30 cellular contexts compared by ENCODE assay signal in genomic region chr16:73204359-73205152, GRCh38.
A peak's percentile ranks its signal among the peaks of the same experiment; 100 is the strongest.
DNase-seq lines count a peak whose midpoint lies in the region; ATAC-seq and TF ChIP-seq lines count a peak whose summit lies in the region.
"Had no signal": no experiment of that assay in that cellular context is flagged by ENCODE, and none has a peak within 500 bp of the region (broad histone marks: within the 10 kb centered on the region; RNA-seq: fewer than 3 reads in every experiment).

No MANE protein-coding gene starts in this region.

- H3K27ac ChIP-seq in HEK293 (ENCODE audit: extremely low read depth, low read depth, low read length) (no peak overlapping the region), OCI-LY7 (ENCODE audit: low read depth, low read length, poor library complexity, severe bottlenecking) (no peak overlapping the region)
- H3K27ac ChIP-seq: cardiac muscle cell, coronary artery, left ventricle myocardium inferior, sigmoid colon, tibial artery had no signal

- no peaks in the 10 kb centered on the region for H3K27me3 ChIP-seq in Caco-2 (replicated peaks; ENCODE audit: control insufficient read depth, insufficient read depth, low read length)
- H3K27me3 ChIP-seq: cardiac muscle cell, sigmoid colon, tibial artery had no signal

- H3K36me3 ChIP-seq in Caco-2 (ENCODE audit: control insufficient read depth, insufficient read depth, low read length) (no peaks in the 10 kb centered on the region; the same call in 1 of the 2 replicates), HEK293 (ENCODE audit: control insufficient read depth in 2 of 2, insufficient read depth in 1 of 2, low read length in 2 of 2) (no peaks in the 10 kb centered on the region), mucosa of descending colon (ENCODE audit: low read depth) (no peaks in the 10 kb centered on the region), OCI-LY7 (ENCODE audit: insufficient read depth, low read length) (no peaks in the 10 kb centered on the region)
- H3K36me3 ChIP-seq: cardiac muscle cell, left ventricle myocardium inferior, sigmoid colon, tibial artery had no signal

- intact Hi-C loops in Caco-2 (cut with micrococcal nuclease; ENCODE audit: unreplicated experiment): loop anchor here (1.0 kb wide), 1 partner anchor 12 kb away; no protein-coding TSS in a partner anchor
- intact Hi-C loops in mucosa of descending colon (cut with DNase I, micrococcal nuclease): no loop called here
- intact Hi-C loops in OCI-LY7 (cut with micrococcal nuclease; ENCODE audit: unreplicated experiment): no loop called here

- no TSS peak for BruUV-seq in Caco-2 (replicated peaks; lab: Mats Ljungman, UMichigan)
- no TSS peak for BruUV-seq in OCI-LY7 (replicated peaks; lab: Mats Ljungman, UMichigan)

- no peaks in the 10 kb centered on the region for H3K36me3 Mint-ChIP-seq in Caco-2 (ENCODE audit: insufficient read depth, unreplicated experiment)
- H3K36me3 Mint-ChIP-seq: activated naive CD8-positive, alpha-beta T cell treated with anti-CD3 and anti-CD28 coated beads, Interleukin-2, amount 10 ng/mL, durations not matched to agents 7 days and 5 days; CD8-positive, alpha-beta T cell; IgD-negative memory B cell; naive B cell had no signal

- POLR2A ChIA-PET in Caco-2 (lab: Charles Lee) (no interaction called here), HEK293 (lab: Yijun Ruan, JAX) (interaction anchor here (0.6 kb wide), 1 partner anchor 501 kb away, joined by 3 read pairs; no protein-coding TSS in a partner anchor), OCI-LY7 (lab: Charles Lee) (interaction anchor here (0.6 kb wide), 1 partner anchor 811 kb away, joined by 4 read pairs; no protein-coding TSS in a partner anchor)

- H3K9me2 ChIP-seq in OCI-LY7 (ENCODE audit: insufficient read depth, low read length): no peaks in the 10 kb centered on the region

- H3K4me2 ChIP-seq in OCI-LY7 (ENCODE audit: low read length): no peak overlapping the region

- no peak overlapping the region for H3K27ac Mint-ChIP-seq in Caco-2 (ENCODE audit: unreplicated experiment)
- H3K27ac Mint-ChIP-seq: activated B cell treated with CpG ODN at 0.5 μM for 24 hours; activated naive CD8-positive, alpha-beta T cell treated with anti-CD3 and anti-CD28 coated beads, Interleukin-2, amount 10 ng/mL, durations not matched to agents 7 days and 5 days; B cell; CD8-positive, alpha-beta T cell; IgD-negative memory B cell; naive B cell; progenitor cell of endocrine pancreas had no signal

- H3K79me2 ChIP-seq in OCI-LY7 (ENCODE audit: insufficient read depth, low read depth, low read length): no peaks in the 10 kb centered on the region

- peak; percentile 92 for ATAC-seq in mucosa of descending colon
- ATAC-seq: activated T-cell treated with anti-CD3 and anti-CD28 coated beads, Interleukin-2, amount 50 U/mL, for 4 hours; CD8-positive, alpha-beta T cell had no signal

- no peaks in the 10 kb centered on the region for H4K20me1 ChIP-seq in OCI-LY7 (ENCODE audit: insufficient read depth, low read length)

- peaks cover 28% of the 10 kb centered on the region for H3K4me1 Mint-ChIP-seq in Caco-2 (ENCODE audit: low read depth, unreplicated experiment)
- H3K4me1 Mint-ChIP-seq: activated B cell treated with CpG ODN at 0.5 μM for 24 hours; activated naive CD8-positive, alpha-beta T cell treated with anti-CD3 and anti-CD28 coated beads, Interleukin-2, amount 10 ng/mL, durations not matched to agents 7 days and 5 days; B cell; IgD-negative memory B cell; naive B cell had no signal

- H3K4me3 ChIP-seq in Caco-2 (ENCODE audit: low read depth, low read length): no peak overlapping the region
- no peak overlapping the region for H3K4me3 ChIP-seq in HEK293 (ENCODE audit: low read depth, low read length)
- no peak overlapping the region for H3K4me3 ChIP-seq in mucosa of descending colon
- no peak overlapping the region for H3K4me3 ChIP-seq in OCI-LY7 (ENCODE audit: low read depth, low read length, poor library complexity, severe bottlenecking)
- H3K4me3 ChIP-seq: cardiac muscle cell, coronary artery, left ventricle myocardium inferior, sigmoid colon, tibial artery had no signal

- H3K4me3 Mint-ChIP-seq in Caco-2 (ENCODE audit: unreplicated experiment): peak overlapping the region; percentile 33
- H3K4me3 Mint-ChIP-seq: activated B cell treated with CpG ODN at 0.5 μM for 24 hours; activated naive CD8-positive, alpha-beta T cell treated with anti-CD3 and anti-CD28 coated beads, Interleukin-2, amount 10 ng/mL, durations not matched to agents 7 days and 5 days; activated T-cell treated with anti-CD3 and anti-CD28 coated beads, Interleukin-2, amount 50 U/mL, for 4 hours; B cell; CD8-positive, alpha-beta T cell; IgD-negative memory B cell; naive B cell had no signal

- DNase-seq in Caco-2 (peak; percentile 66 to 83), NCI-H345 treated with DMSO at 0.1 percent for 48 hours (lab: John Stamatoyannopoulos, UW; ENCODE audit: unreplicated experiment) (peak; percentile 81), mucosa of descending colon (peak; percentile 59 to 69 (median 65)), OCI-LY7 (ENCODE audit: low spot score) (no peak), mesenteric fat pad (ENCODE audit: low spot score) (no peak), cortex of kidney (lab: John Stamatoyannopoulos, UW) (no peak), occipital lobe (lab: John Stamatoyannopoulos, UW) (no peak)
- DNase-seq: activated B cell treated with CpG ODN at 0.5 μM for 24 hours; activated gamma-delta T cell treated with Interleukin-2 at 50 U/mL for 16 hours; activated naive CD8-positive, alpha-beta T cell treated with anti-CD3 and anti-CD28 coated beads, Interleukin-2, amount 10 ng/mL, durations not matched to agents 7 days and 5 days; activated T-cell treated with anti-CD3 and anti-CD28 coated beads, Interleukin-2, amount 50 U/mL, for 4 hours; aorta; CD8-positive, alpha-beta T cell; HCEC 1CT; left ventricle myocardium inferior; mesendoderm; naive B cell; NCI-H1048; NCI-H1694 treated with DMSO at 0.1 percent for 48 hours; NCI-H446; sigmoid colon; stimulated activated CD4-positive, alpha-beta T cell treated with anti-CD3 and anti-CD28 coated beads, Interleukin-4, amount 100 ng/mL, for 1 hour; T-helper 1 cell; tibial artery had no signal

- TF ChIP-seq CTCF in Caco-2 (IDR thresholded peaks at IDR 0.05; ENCODE audit: insufficient read depth in 1 of 2, low read depth in 1 of 2, low read length in 1 of 2, severe bottlenecking in 1 of 2, unreplicated experiment in 1 of 2) (no peak), HEK293 (tag by site-specific recombination; IDR thresholded peaks at IDR 0.05) (no peak), mucosa of descending colon (IDR thresholded peaks at IDR 0.05) (no peak), OCI-LY7 (conservative IDR thresholded peaks at IDR 0.05; ENCODE audit: low read length) (no peak)

- H3K9me3 Mint-ChIP-seq in Caco-2 (ENCODE audit: unreplicated experiment): peaks cover 13% of the 10 kb centered on the region
- H3K9me3 Mint-ChIP-seq: activated naive CD8-positive, alpha-beta T cell treated with anti-CD3 and anti-CD28 coated beads, Interleukin-2, amount 10 ng/mL, durations not matched to agents 7 days and 5 days; activated T-cell treated with anti-CD3 and anti-CD28 coated beads, Interleukin-2, amount 50 U/mL, for 4 hours; CD8-positive, alpha-beta T cell; IgD-negative memory B cell; naive B cell had no signal

- H3K9me3 ChIP-seq in Caco-2: 0 out of 2 replicates have a peak, but pooled peaks cover 3% of the 10 kb centered on the region
- H3K9me3 ChIP-seq in HEK293 (ENCODE audit: control insufficient read depth, insufficient read depth, low read depth, low read length): no peaks in the 10 kb centered on the region
- H3K9me3 ChIP-seq in mucosa of descending colon: no peaks in the 10 kb centered on the region
- no peaks in the 10 kb centered on the region for H3K9me3 ChIP-seq in OCI-LY7 (ENCODE audit: low read length)
- H3K9me3 ChIP-seq: sigmoid colon, tibial artery had no signal

- CTCF ChIA-PET in Caco-2 (lab: Charles Lee): no interaction called here
- CTCF ChIA-PET in HEK293 (lab: Yijun Ruan, JAX): interaction anchor here (0.5 to 1.7 kb wide), 2 partner anchors 9 to 1054 kb away, joined by 3 read pairs; no protein-coding TSS in a partner anchor
- CTCF ChIA-PET in OCI-LY7 (lab: Charles Lee; ENCODE audit: unreplicated experiment): no interaction called here

- no peak overlapping the region for H2AFZ ChIP-seq in OCI-LY7 (ENCODE audit: low read length)

- H3K4me1 ChIP-seq in Caco-2 (peaks cover 24% of the 10 kb centered on the region), HEK293 (ENCODE audit: control insufficient read depth, insufficient read depth, low read length) (no peaks in the 10 kb centered on the region), mucosa of descending colon (ENCODE audit: low read depth) (peaks cover 20% of the 10 kb centered on the region), OCI-LY7 (ENCODE audit: insufficient read depth, low read length, poor library complexity, severe bottlenecking) (no peaks in the 10 kb centered on the region)
- H3K4me1 ChIP-seq: left ventricle myocardium inferior had no signal

- no peaks in the 10 kb centered on the region for H3K27me3 Mint-ChIP-seq in Caco-2 (ENCODE audit: insufficient read depth, unreplicated experiment)
- H3K27me3 Mint-ChIP-seq: IgD-negative memory B cell had no signal

TF ChIP-seq in HEK293, 187 proteins besides CTCF, POLR2A, EP300 and RAD21 (continues in another document):
- TF ChIP-seq ZIC2 (tag by site-specific recombination; IDR thresholded peaks at IDR 0.05) (peak; percentile 11; the same call in 1 of the 2 replicates), ZEB2 (tag by site-specific recombination; IDR thresholded peaks at IDR 0.05) (no peak), ZBTB20 (tag by site-specific recombination; IDR thresholded peaks at IDR 0.05) (peak; percentile 89), SP7 (tag by site-specific recombination; IDR thresholded peaks at IDR 0.05) (no peak), ZNF664 (tag by site-specific recombination; IDR thresholded peaks at IDR 0.05) (0 out of 2 replicates have a peak, but pooled peaks have one; percentile 56), MZF1 (tag by site-specific recombination; IDR thresholded peaks at IDR 0.05; ENCODE audit: borderline replicate concordance) (peak; percentile 47; the same call in 1 of the 2 replicates), TRIM28 (IDR thresholded peaks at IDR 0.05; ENCODE audit: borderline replicate concordance, low read length) (0 out of 2 replicates have a peak, but pooled peaks have one; percentile 14)

Comparison
In these comparisons a context has a peak if more than half of its experiments do, and no peak if none do; other contexts are left out.
1. DNase-seq: peak in Caco-2 (2 of 2), NCI-H345 treated with DMSO at 0.1 percent for 48 hours (single experiment) and mucosa of descending colon (3 of 3); none in OCI-LY7 (single experiment), mesenteric fat pad (single experiment), cortex of kidney (single experiment) and occipital lobe (single experiment).